1 cellular context compared by ENCODE assay signal in the genomic region with DNA sequence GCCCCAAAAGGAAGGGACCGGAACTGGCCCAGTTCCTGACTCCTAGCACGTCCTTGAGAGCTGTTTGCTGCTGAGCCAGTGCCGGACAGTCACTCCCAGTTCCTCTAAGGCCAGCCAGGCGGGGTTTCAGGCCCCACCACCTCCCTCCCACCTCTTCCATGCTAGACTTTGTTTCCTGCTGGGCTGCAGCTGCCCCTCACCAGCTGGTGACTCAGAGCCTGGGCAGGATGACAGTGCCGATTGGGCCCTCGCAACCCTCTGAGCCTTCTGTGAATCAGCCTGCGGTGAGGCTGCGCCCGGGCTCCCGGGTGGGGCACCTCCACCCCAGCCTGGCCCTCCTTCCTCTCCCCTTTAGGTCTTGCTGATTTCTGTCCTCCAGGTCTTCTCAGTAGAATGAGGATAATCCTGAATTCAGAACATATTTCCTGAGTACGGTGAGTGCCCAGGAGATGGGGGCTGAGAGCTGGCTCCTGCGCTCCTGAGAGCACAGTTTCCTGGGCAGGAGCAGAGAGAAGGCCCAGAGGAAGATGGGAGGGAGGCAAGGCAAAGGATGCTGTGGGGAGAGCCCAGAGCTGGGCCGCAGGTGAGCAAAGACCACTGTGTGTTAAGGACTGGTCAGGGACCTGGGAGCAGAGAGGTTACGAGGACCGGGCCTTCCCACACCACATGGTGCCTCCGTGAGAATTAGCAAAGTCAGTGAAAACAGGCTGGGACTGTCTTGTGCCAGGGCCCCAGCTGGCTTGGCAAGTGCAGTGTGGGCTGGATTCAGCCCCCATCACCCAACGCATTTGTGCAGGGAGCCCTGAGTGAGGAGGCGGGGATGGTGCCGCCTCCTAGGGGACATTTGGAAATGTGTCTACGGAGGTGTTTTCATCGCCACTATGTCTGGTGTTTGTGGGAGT.
TF ChIP-seq lines count a peak whose summit lies in the region.

No MANE protein-coding gene starts in this region.

TF ChIP-seq in GM12878, 131 proteins besides CTCF, POLR2A, EP300 and RAD21 (continued from another document):
- TF ChIP-seq NKRF (conservative IDR thresholded peaks at IDR 0.05) (no peak), TAF1 (IDR thresholded peaks at IDR 0.05; ENCODE audit: borderline replicate concordance, low read depth, low read length) (no peak)
